ENCODE assay signal across 14 cellular contexts in the genomic region with DNA sequence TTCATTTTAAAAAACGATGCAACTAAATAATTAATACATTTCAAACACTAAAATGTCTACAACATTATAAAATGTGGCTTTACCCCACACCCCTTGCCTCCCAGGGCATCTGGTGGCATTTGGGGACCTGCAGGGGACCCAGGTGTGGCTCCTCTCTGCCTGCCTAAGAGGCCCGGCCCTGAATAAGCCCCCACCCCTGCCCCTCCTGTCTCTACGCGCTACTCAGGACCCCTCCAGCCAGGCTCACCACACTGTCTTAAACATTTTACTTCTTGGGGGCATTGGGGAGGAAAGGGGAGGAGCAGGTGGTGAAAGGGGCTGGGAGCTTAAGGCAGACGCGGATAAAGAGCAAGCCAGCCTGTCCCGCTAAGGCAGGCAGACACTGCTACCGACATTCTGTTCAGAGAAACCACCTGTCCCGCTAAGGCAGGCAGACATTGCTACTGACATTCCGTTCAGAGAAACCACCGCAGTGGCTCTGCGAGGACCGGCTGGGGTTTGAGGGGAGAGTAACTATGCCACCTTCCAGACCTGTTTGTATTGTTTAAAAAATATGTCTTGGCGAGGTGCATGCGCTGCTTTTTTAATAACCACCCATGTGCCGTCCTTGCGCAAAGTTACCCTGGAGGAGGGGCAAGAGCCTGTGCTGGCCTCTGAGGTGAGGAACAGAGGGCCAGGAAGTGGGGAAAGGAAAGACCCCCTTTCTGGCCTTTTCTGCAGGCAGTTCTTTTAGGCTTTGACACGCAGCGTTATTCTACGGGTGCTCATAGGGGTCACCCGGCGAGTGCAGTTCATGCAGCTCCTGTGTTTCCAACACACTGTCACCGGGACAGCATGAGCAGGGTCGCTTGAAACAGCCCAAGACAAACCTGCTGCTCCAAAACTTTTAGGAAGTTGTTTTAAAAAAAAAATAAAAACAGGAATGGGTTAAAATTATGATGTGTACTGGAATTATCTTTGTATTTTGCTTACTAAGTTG. TPM values are rescaled to one million over a fixed set of nuclear protein-coding genes. Genes with fewer than 3 reads are reported as not detected.
DNase-seq lines count a peak whose midpoint lies in the region; ATAC-seq and TF ChIP-seq lines count a peak whose summit lies in the region.
"Had no signal": no experiment of that assay in that cellular context is flagged by ENCODE, and none has a peak within 500 bp of the region (broad histone marks: within the 10 kb centered on the region; RNA-seq: fewer than 3 reads in every experiment).

No MANE protein-coding gene starts in this region.

- no peak overlapping the region for H3K27ac Mint-ChIP-seq in activated T-cell treated with anti-CD3 and anti-CD28 coated beads, Interleukin-2, amount 50 U/mL, for 72 hours
- H3K27ac Mint-ChIP-seq: T-helper 17 cell had no signal

- H3K27me3 ChIP-seq in OCI-LY1 (ENCODE audit: insufficient read depth, low read length) (no peaks in the 10 kb centered on the region), suprapubic skin (no peaks in the 10 kb centered on the region)
- H3K27me3 ChIP-seq: BLaER1 treated with 17β-estradiol and CSF1 and Interleukin-3, amounts not matched to agents 10 nM and 100 nM had no signal

- 90% methylated on average over 24 of the region's 24 CpGs for WGBS in suprapubic skin

- H3K4me2 ChIP-seq in OCI-LY1 (ENCODE audit: low read length) = no peak overlapping the region
- H3K4me2 ChIP-seq: A549; BLaER1 treated with 17β-estradiol and CSF1 and Interleukin-3, amounts not matched to agents 10 nM and 100 nM had no signal

- H3K27ac ChIP-seq in OCI-LY1 (ENCODE audit: low read depth, low read length, poor library complexity, severe bottlenecking) (peak overlapping the region; percentile 63), suprapubic skin (no peak overlapping the region)
- H3K27ac ChIP-seq: A549; BLaER1 treated with 17β-estradiol and CSF1 and Interleukin-3, amounts not matched to agents 10 nM and 100 nM had no signal

- H3K9me2 ChIP-seq in OCI-LY1 (ENCODE audit: low read depth, low read length) = no peaks in the 10 kb centered on the region

- peaks cover 9% of the 10 kb centered on the region for H3K4me1 Mint-ChIP-seq in activated T-cell treated with anti-CD3 and anti-CD28 coated beads, Interleukin-2, amount 50 U/mL, for 72 hours (ENCODE audit: low read depth)
- H3K4me1 Mint-ChIP-seq: T-helper 17 cell had no signal

- no peaks in the 10 kb centered on the region for H3K79me2 ChIP-seq in OCI-LY1 (ENCODE audit: insufficient read depth, low read length)

- TF ChIP-seq CTCF in OCI-LY1 (IDR thresholded peaks at IDR 0.05; ENCODE audit: low read length) (no peak), suprapubic skin (IDR thresholded peaks at IDR 0.05) (no peak)

- H3K4me1 ChIP-seq in OCI-LY1 (ENCODE audit: insufficient read depth, low read length, severe bottlenecking) = peaks cover 10% of the 10 kb centered on the region
- H3K4me1 ChIP-seq in suprapubic skin = peaks cover 4% of the 10 kb centered on the region
- H3K4me1 ChIP-seq: A549 had no signal

- H3F3A ChIP-seq in OCI-LY1 (ENCODE audit: insufficient read depth, low read length) = no peaks in the 10 kb centered on the region

- H3K27me3 Mint-ChIP-seq in activated T-cell treated with anti-CD3 and anti-CD28 coated beads, Interleukin-2, amount 50 U/mL, for 72 hours (ENCODE audit: low read depth) = no peaks in the 10 kb centered on the region
- H3K27me3 Mint-ChIP-seq: CD4-positive, alpha-beta memory T cell; T-helper 17 cell had no signal

- ATAC-seq in activated T-cell treated with anti-CD3 and anti-CD28 coated beads, Interleukin-2, amount 50 U/mL, for 72 hours (replicated peaks in 1 of 2) = no peak
- ATAC-seq in GM18505 (IDR thresholded peaks at IDR 0.05; ENCODE audit: unreplicated experiment) = no peak
- no peak for ATAC-seq in HG03039 (IDR thresholded peaks at IDR 0.05; ENCODE audit: unreplicated experiment)

- H3K9me3 ChIP-seq in OCI-LY1 (ENCODE audit: low read length) = no peaks in the 10 kb centered on the region
- no peaks in the 10 kb centered on the region for H3K9me3 ChIP-seq in suprapubic skin
- H3K9me3 ChIP-seq: A549; BLaER1 treated with 17β-estradiol and CSF1 and Interleukin-3, amounts not matched to agents 10 nM and 100 nM had no signal

- DNase-seq in ELF-1 (ENCODE audit: low read depth, low spot score) = peak; percentile 27
- peak; percentile 52 for DNase-seq in islet precursor cell
- DNase-seq in suprapubic skin (ENCODE audit: low spot score in 2 of 2) = peak; percentile 44 to 67
- no peak for DNase-seq in activated T-cell treated with anti-CD3 and anti-CD28 coated beads, Interleukin-2, amount 50 U/mL, for 72 hours
- DNase-seq: NCI-H1048, NCI-H187 treated with DMSO at 0.1 percent for 48 hours, NCI-H510A, T-helper 17 cell had no signal

- H4K20me1 ChIP-seq in OCI-LY1 (ENCODE audit: insufficient read depth, low read length) = no peaks in the 10 kb centered on the region

- peaks cover 0 to 3% of the 10 kb centered on the region in 2 donors for H3K36me3 Mint-ChIP-seq in activated T-cell treated with anti-CD3 and anti-CD28 coated beads, Interleukin-2, amount 50 U/mL, for 72 hours (ENCODE audit: insufficient read depth in 2 of 2)

- no peak for TF ChIP-seq POLR2A in suprapubic skin (IDR thresholded peaks at IDR 0.05)
- TF ChIP-seq POLR2A in GM18505 (IDR thresholded peaks at IDR 0.05; ENCODE audit: borderline replicate concordance, extremely low read depth, insufficient read depth, insufficient read length) = no peak

- H3K4me3 ChIP-seq in OCI-LY1 (ENCODE audit: low read depth, low read length, poor library complexity, severe bottlenecking) = no peak overlapping the region
- no peak overlapping the region for H3K4me3 ChIP-seq in suprapubic skin
- H3K4me3 ChIP-seq: A549; BLaER1 treated with 17β-estradiol and CSF1 and Interleukin-3, amounts not matched to agents 10 nM and 100 nM had no signal

- TF ChIP-seq EP300 in suprapubic skin (IDR thresholded peaks at IDR 0.05) = no peak

- H2AFZ ChIP-seq in OCI-LY1 (ENCODE audit: low read length) = no peak overlapping the region

- no peak overlapping the region for H3K9ac ChIP-seq in OCI-LY1 (ENCODE audit: low read length)
- H3K9ac ChIP-seq: BLaER1 treated with 17β-estradiol and CSF1 and Interleukin-3, amounts not matched to agents 10 nM and 100 nM had no signal

- no peaks in the 10 kb centered on the region for H3K9me3 Mint-ChIP-seq in activated T-cell treated with anti-CD3 and anti-CD28 coated beads, Interleukin-2, amount 50 U/mL, for 72 hours

- no peak overlapping the region for H3K4me3 Mint-ChIP-seq in activated T-cell treated with anti-CD3 and anti-CD28 coated beads, Interleukin-2, amount 50 U/mL, for 72 hours
- H3K4me3 Mint-ChIP-seq: CD4-positive, alpha-beta memory T cell; T-helper 17 cell had no signal

- H3K36me3 ChIP-seq in OCI-LY1 (ENCODE audit: insufficient read depth, low read length) (peaks cover 91% of the 10 kb centered on the region), suprapubic skin (peaks cover 18% of the 10 kb centered on the region)

RNA-seq across cellular contexts. Expression of a gene that starts 51.3 kb away (rescaled TPM):
- 10 to 100 TPM; 38.6 to 59.5 (median 50.0) TPM for total RNA-seq in suprapubic skin
- total RNA-seq in activated T-cell treated with anti-CD3 and anti-CD28 coated beads, Interleukin-2, amount 50 U/mL, for 72 hours = under 1 TPM; 0.46 to 0.60 TPM

Comparison
In these comparisons a context has a peak if more than half of its experiments do, and no peak if none do; other contexts are left out.
1. DNase-seq: peak in ELF-1 (single experiment), islet precursor cell (single experiment) and suprapubic skin (2 of 2); none in activated T-cell treated with anti-CD3 and anti-CD28 coated beads, Interleukin-2, amount 50 U/mL, for 72 hours (0 of 2).
2. RNA of a gene that starts 51.3 kb away (total RNA-seq): 38.6 to 59.5 TPM in suprapubic skin; 0.46 to 0.60 TPM in activated T-cell treated with anti-CD3 and anti-CD28 coated beads, Interleukin-2, amount 50 U/mL, for 72 hours; every median in the first group is over 10 times any median in the second.